Comparison of ENCODE assay signal across 26 cellular contexts in genomic region chr2:120251077-120251476, GRCh38. TPM values are rescaled to one million over a fixed set of nuclear protein-coding genes. Genes with fewer than 3 reads are reported as not detected.
DNase-seq lines count a peak whose midpoint lies in the region; ATAC-seq and TF ChIP-seq lines count a peak whose summit lies in the region.
"Had no signal": no experiment of that assay in that cellular context is flagged by ENCODE, and none has a peak within 500 bp of the region (broad histone marks: within the 10 kb centered on the region; RNA-seq: fewer than 3 reads in every experiment).

No MANE protein-coding gene starts in this region.

- H3K27ac Mint-ChIP-seq in activated T-helper 17 cell treated with anti-CD3 and anti-CD28 coated beads, Interleukin-2, amount 50 U/mL, for 72 hours: no peak overlapping the region
- no peak overlapping the region for H3K27ac Mint-ChIP-seq in GM23338
- H3K27ac Mint-ChIP-seq: H9 had no signal

- H3K4me1 Mint-ChIP-seq in activated T-helper 17 cell treated with anti-CD3 and anti-CD28 coated beads, Interleukin-2, amount 50 U/mL, for 72 hours: peaks cover 26% of the 10 kb centered on the region
- H3K4me1 Mint-ChIP-seq in GM23338: peaks cover 39% of the 10 kb centered on the region

- H3K27me3 ChIP-seq in Loucy (ENCODE audit: insufficient read depth, low read length, poor library complexity, severe bottlenecking) (no peaks in the 10 kb centered on the region), parathyroid adenoma (ENCODE audit: control insufficient read depth, insufficient read depth, low read length) (no peaks in the 10 kb centered on the region), GM23338 (ENCODE audit: insufficient read depth) (peaks cover 55% of the 10 kb centered on the region)
- H3K27me3 ChIP-seq: BE2C, SJSA1 had no signal

- H3K27ac ChIP-seq in parathyroid adenoma: peak overlapping the region; percentile 90
- no peak overlapping the region for H3K27ac ChIP-seq in GM23338 (ENCODE audit: low read depth)
- H3K27ac ChIP-seq: KMS-11, PC-9, SJSA1 had no signal

- H3K79me2 ChIP-seq in Loucy (ENCODE audit: insufficient read depth, low read length): peaks cover 29% of the 10 kb centered on the region
- H3K79me2 ChIP-seq in parathyroid adenoma: peaks cover 32% of the 10 kb centered on the region
- H3K79me2 ChIP-seq in GM23338 (replicated peaks; ENCODE audit: insufficient read depth): peaks cover 12% of the 10 kb centered on the region; the same call in 1 of the 2 replicates

- peak overlapping the region; percentile 95 for H3K4me2 ChIP-seq in Loucy (ENCODE audit: low read depth, low read length, poor library complexity, severe bottlenecking)
- no peak overlapping the region for H3K4me2 ChIP-seq in parathyroid adenoma (ENCODE audit: low read length)
- no peak overlapping the region for H3K4me2 ChIP-seq in GM23338

- H3K4me1 ChIP-seq in Loucy (ENCODE audit: insufficient read depth, low read length, poor library complexity, severe bottlenecking): peaks cover 46% of the 10 kb centered on the region
- H3K4me1 ChIP-seq in parathyroid adenoma: peaks cover 18% of the 10 kb centered on the region
- peaks cover 20% of the 10 kb centered on the region for H3K4me1 ChIP-seq in GM23338 (ENCODE audit: insufficient read depth)

- H3K9ac ChIP-seq in Loucy (ENCODE audit: low read depth, low read length, poor library complexity, severe bottlenecking) (no peak overlapping the region), parathyroid adenoma (no peak overlapping the region)
- H3K9ac ChIP-seq: KMS-11 had no signal

- DNase-seq in NCI-H524 (lab: John Stamatoyannopoulos, UW) (peak; percentile 26 to 69), NCI-H524 treated with DMSO at 0.1 percent for 48 hours (lab: John Stamatoyannopoulos, UW) (no peak), erythroblast (lab: John Stamatoyannopoulos, UW) (peak; percentile 55 to 82), GM23338 (ENCODE audit: low spot score) (no peak)
- DNase-seq: 8988T; ACHN; BE2C; CD4-positive, CD25-positive, alpha-beta regulatory T cell; DMS53; H9; IMR-90; NCI-H1092; NCI-H1436; NCI-H187; NCI-H2171 treated with DMSO at 0.1 percent for 48 hours; NCI-H345; NCI-H510A treated with DMSO at 0.1 percent for 48 hours; NCI-H774; PC-9 had no signal

- TF ChIP-seq CTCF in Loucy (conservative IDR thresholded peaks at IDR 0.05; ENCODE audit: low read length) (no peak), parathyroid adenoma (IDR thresholded peaks at IDR 0.05) (no peak), GM23338 (conservative IDR thresholded peaks at IDR 0.05; ENCODE audit: low read depth in 2 of 2) (no peak)

- H3F3A ChIP-seq in Loucy (ENCODE audit: low read depth): no peaks in the 10 kb centered on the region
- H3F3A ChIP-seq in GM23338 (replicated peaks; ENCODE audit: low read depth): peaks cover 13% of the 10 kb centered on the region; the same call in 1 of the 2 replicates

- H3K9me3 Mint-ChIP-seq in activated T-helper 17 cell treated with anti-CD3 and anti-CD28 coated beads, Interleukin-2, amount 50 U/mL, for 72 hours: no peaks in the 10 kb centered on the region
- no peaks in the 10 kb centered on the region for H3K9me3 Mint-ChIP-seq in GM23338
- H3K9me3 Mint-ChIP-seq: H9 had no signal

- H3K36me3 Mint-ChIP-seq in activated T-helper 17 cell treated with anti-CD3 and anti-CD28 coated beads, Interleukin-2, amount 50 U/mL, for 72 hours (ENCODE audit: low read depth): peaks cover 23% of the 10 kb centered on the region
- no peaks in the 10 kb centered on the region for H3K36me3 Mint-ChIP-seq in GM23338 (ENCODE audit: low read depth)
- H3K36me3 Mint-ChIP-seq: CD4-positive, CD25-positive, alpha-beta regulatory T cell had no signal

- no peaks in the 10 kb centered on the region for H3K9me2 ChIP-seq in Loucy (replicated peaks; ENCODE audit: low read depth, low read length)
- no peaks in the 10 kb centered on the region for H3K9me2 ChIP-seq in GM23338 (ENCODE audit: insufficient read depth)

- ATAC-seq in HG03571 (IDR thresholded peaks at IDR 0.05; ENCODE audit: unreplicated experiment) (no peak), GM23338 (no peak)
- no peak for ATAC-seq in activated T-helper 17 cell treated with anti-CD3 and anti-CD28 coated beads, Interleukin-2, amount 50 U/mL, for 72 hours (replicated peaks)
- ATAC-seq: Right ventricle myocardium inferior had no signal

- no peaks in the 10 kb centered on the region for H3K36me3 ChIP-seq in Loucy (ENCODE audit: insufficient read depth, low read length)
- no peaks in the 10 kb centered on the region for H3K36me3 ChIP-seq in parathyroid adenoma (ENCODE audit: control insufficient read depth, insufficient read depth, low read length)
- H3K36me3 ChIP-seq in GM23338 (ENCODE audit: insufficient read depth): no peaks in the 10 kb centered on the region
- H3K36me3 ChIP-seq: BE2C had no signal

- H2AFZ ChIP-seq in Loucy (ENCODE audit: low read length) (no peak overlapping the region), parathyroid adenoma (peak overlapping the region; percentile 18), GM23338 (no peak overlapping the region)

- H3K4me3 Mint-ChIP-seq in activated T-helper 17 cell treated with anti-CD3 and anti-CD28 coated beads, Interleukin-2, amount 50 U/mL, for 72 hours: no peak overlapping the region
- H3K4me3 Mint-ChIP-seq in GM23338: no peak overlapping the region

- TF ChIP-seq POLR2A in erythroblast (IDR thresholded peaks at IDR 0.05; ENCODE audit: low read length): no peak

- H4K20me1 ChIP-seq in Loucy (ENCODE audit: insufficient read depth, low read length, poor library complexity, severe bottlenecking) (no peaks in the 10 kb centered on the region), GM23338 (replicated peaks; ENCODE audit: insufficient read depth) (peaks cover 4% of the 10 kb centered on the region)

- H3K4me3 ChIP-seq in Loucy (ENCODE audit: low read length, poor library complexity, severe bottlenecking): no peak overlapping the region
- no peak overlapping the region for H3K4me3 ChIP-seq in parathyroid adenoma (ENCODE audit: low read depth, low read length)
- no peak overlapping the region for H3K4me3 ChIP-seq in GM23338
- H3K4me3 ChIP-seq: SJSA1 had no signal

- H3K27me3 Mint-ChIP-seq in activated T-helper 17 cell treated with anti-CD3 and anti-CD28 coated beads, Interleukin-2, amount 50 U/mL, for 72 hours: peaks cover 11% of the 10 kb centered on the region
- peaks cover 41% of the 10 kb centered on the region for H3K27me3 Mint-ChIP-seq in GM23338 (ENCODE audit: insufficient read depth, low read depth, poor library complexity)

- H3K9me3 ChIP-seq in Loucy (ENCODE audit: insufficient read depth, low read depth, low read length) (no peaks in the 10 kb centered on the region), parathyroid adenoma (ENCODE audit: control insufficient read depth, low read length) (no peaks in the 10 kb centered on the region)
- H3K9me3 ChIP-seq: BE2C, SJSA1 had no signal

TF ChIP-seq in GM23338, 12 proteins besides CTCF, POLR2A, EP300 and RAD21 (continues in another document):
- TF ChIP-seq JUNB (IDR thresholded peaks at IDR 0.05; ENCODE audit: unreplicated experiment): no peak

RNA-seq across cellular contexts. Expression of gene RALB, which starts 1.6 kb away (rescaled TPM):
- 10 to 100 TPM; 77.4 to 91.9 TPM for total RNA-seq in activated T-helper 17 cell treated with anti-CD3 and anti-CD28 coated beads, Interleukin-2, amount 50 U/mL, for 72 hours
- 16.4 and 17.4 TPM in 2 replicates for total RNA-seq in GM23338 (2014; rRNA removed; shearing (Covaris generic))
- polyA plus RNA-seq in GM23338 (2016; fragmentation: Nextera tagmentation; extraction: Ambion mirVana): 15.2 and 16.2 TPM in 2 replicates

RNA-seq across cellular contexts. Expression of gene TMEM185B, which starts 27.9 kb away (rescaled TPM):
- total RNA-seq in activated T-helper 17 cell treated with anti-CD3 and anti-CD28 coated beads, Interleukin-2, amount 50 U/mL, for 72 hours: 10 to 100 TPM; 28.0 to 31.2 TPM
- 15.2 and 24.4 TPM in 2 replicates for total RNA-seq in GM23338 (2014; rRNA removed; shearing (Covaris generic))
- 3.9 and 6.1 TPM in 2 replicates for polyA plus RNA-seq in GM23338 (2016; fragmentation: Nextera tagmentation; extraction: Ambion mirVana)

Comparison
In these comparisons a context has a peak if more than half of its experiments do, and no peak if none do; other contexts are left out.
1. DNase-seq: peak in NCI-H524 (2 of 2) and erythroblast (2 of 2); none in NCI-H524 treated with DMSO at 0.1 percent for 48 hours (single experiment) and GM23338 (single experiment).